In the genomic region with DNA sequence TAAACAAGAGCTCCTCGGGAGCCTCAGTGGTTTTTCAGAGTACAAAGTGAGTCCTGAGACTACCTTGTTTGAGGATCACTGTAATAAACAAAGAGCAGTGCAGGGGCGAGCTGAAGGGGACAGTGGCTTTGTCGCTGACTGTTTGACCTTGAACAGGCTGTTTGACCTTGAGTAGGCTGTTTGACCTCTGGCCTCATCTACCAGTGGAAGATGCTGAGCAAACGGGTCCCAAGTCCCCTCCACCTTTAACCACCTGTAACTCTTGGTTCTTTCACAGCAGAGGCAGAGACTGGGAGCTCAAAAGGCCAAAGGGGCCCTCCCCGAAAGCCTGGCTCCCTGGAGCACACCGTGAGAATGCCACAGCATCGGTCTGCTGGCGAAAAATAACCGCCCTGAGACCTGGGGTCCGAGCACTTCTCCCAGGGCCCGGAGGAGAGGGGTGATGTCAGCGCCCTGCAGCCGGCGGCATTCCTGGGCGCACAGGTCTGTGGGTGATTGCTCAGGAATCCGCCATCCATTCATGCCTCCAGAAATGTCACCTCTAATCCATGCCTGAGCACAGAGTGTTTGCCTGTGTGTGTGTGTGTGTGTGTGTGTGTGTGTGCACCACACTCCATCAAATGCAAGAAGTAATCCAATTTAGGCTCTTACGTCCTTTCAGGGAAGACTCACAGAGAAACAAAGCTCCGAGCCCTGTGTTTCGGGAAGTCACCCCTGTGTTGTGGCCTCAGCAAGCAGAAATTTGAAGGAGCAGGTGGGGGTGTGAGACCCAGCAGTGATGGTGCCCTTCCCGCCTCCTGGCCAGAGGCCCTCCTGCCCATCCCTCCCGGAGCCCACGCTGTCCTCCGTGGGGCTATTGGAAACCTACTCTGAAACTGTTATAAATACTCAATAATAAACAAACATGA, we compare ENCODE assay signal across 17 cellular contexts.
DNase-seq lines count a peak whose midpoint lies in the region; ATAC-seq and TF ChIP-seq lines count a peak whose summit lies in the region.
"Had no signal": no experiment of that assay in that cellular context is flagged by ENCODE, and none has a peak within 500 bp of the region (broad histone marks: within the 10 kb centered on the region; RNA-seq: fewer than 3 reads in every experiment).

No MANE protein-coding gene starts in this region.

- TF ChIP-seq CTCF in GM23338 (conservative IDR thresholded peaks at IDR 0.05; ENCODE audit: low read depth in 2 of 2) = no peak
- TF ChIP-seq CTCF in WTC11 (IDR thresholded peaks at IDR 0.05) = no peak
- TF ChIP-seq CTCF in smooth muscle cell (IDR thresholded peaks at IDR 0.05; ENCODE audit: borderline replicate concordance, insufficient read depth, poor library complexity, severe bottlenecking) = no peak

- H3K36me3 ChIP-seq in GM23338 (ENCODE audit: insufficient read depth) = no peaks in the 10 kb centered on the region
- H3K36me3 ChIP-seq in smooth muscle cell (ENCODE audit: low read depth) = no peaks in the 10 kb centered on the region
- H3K36me3 ChIP-seq in mesenchymal stem cell (ENCODE audit: control insufficient read depth in 1 of 2, insufficient read depth in 2 of 2, low read depth in 1 of 2, low read length in 2 of 2) = no peaks in the 10 kb centered on the region

- peak overlapping the region; percentile 9 for H3K9ac ChIP-seq in smooth muscle cell (ENCODE audit: low read depth)
- no peak overlapping the region for H3K9ac ChIP-seq in mesenchymal stem cell (ENCODE audit: low read length)

- no peak overlapping the region for H3K27ac Mint-ChIP-seq in GM23338
- no peak overlapping the region for H3K27ac Mint-ChIP-seq in WTC11
- H3K27ac Mint-ChIP-seq: IgD-negative memory B cell had no signal

- no peaks in the 10 kb centered on the region for H3K36me3 Mint-ChIP-seq in GM23338 (ENCODE audit: low read depth)
- H3K36me3 Mint-ChIP-seq in WTC11 = no peaks in the 10 kb centered on the region
- H3K36me3 Mint-ChIP-seq: IgD-negative memory B cell had no signal

- no peak overlapping the region for H3K23ac ChIP-seq in mesenchymal stem cell (ENCODE audit: low read length in 2 of 2)

- CTCF ChIA-PET in WTC11 (lab: Charles Lee) = interaction anchor here (0.6 to 1.7 kb wide), 5 partner anchors 9 to 30 kb away, joined by 3 to 8 read pairs (median 3); no protein-coding TSS in a partner anchor

- H2BK12ac ChIP-seq in mesenchymal stem cell (ENCODE audit: low read length in 2 of 2) = no peak overlapping the region

- no peaks in the 10 kb centered on the region for H3K9me2 ChIP-seq in GM23338 (ENCODE audit: insufficient read depth)

- H3K9me3 ChIP-seq in smooth muscle cell (replicated peaks; ENCODE audit: low read depth) = no peaks in the 10 kb centered on the region
- no peaks in the 10 kb centered on the region for H3K9me3 ChIP-seq in mesenchymal stem cell (ENCODE audit: control insufficient read depth, low read length)
- H3K9me3 ChIP-seq: A549 had no signal

- H3K4me3 Mint-ChIP-seq in GM23338 (no peak overlapping the region), WTC11 (no peak overlapping the region)
- H3K4me3 Mint-ChIP-seq: IgD-negative memory B cell had no signal

- DNase-seq in GM23338 (ENCODE audit: low spot score) (no peak), WTC11 (ENCODE audit: low spot score) (no peak), smooth muscle cell (lab: John Stamatoyannopoulos, UW; ENCODE audit: unreplicated experiment) (no peak), mesenchymal stem cell (no peak)
- DNase-seq: DMS79 treated with DMSO at 0.1 percent for 48 hours; GDM1; MV-4-11; NCI-H1436; NCI-H2029 treated with DMSO at 0.1 percent for 48 hours; NCI-H524 treated with DMSO at 0.1 percent for 48 hours; NK-92 treated with Interleukin-12 subunit alpha and Interleukin-12 subunit beta, amount 100 ng/mL, for 24 hours had no signal

- no peaks in the 10 kb centered on the region for H3K79me1 ChIP-seq in mesenchymal stem cell (replicated peaks; ENCODE audit: low read length, poor library complexity, severe bottlenecking)

- WGBS in smooth muscle cell (ENCODE audit: low lambda C conversion rate) = 66% methylated on average over 23 of the region's 23 CpGs
- 83% methylated on average over 15 of the region's 23 CpGs for WGBS in mesenchymal stem cell

- peaks cover 3% of the 10 kb centered on the region; the same call in 2 of the 3 replicates for H3K4me1 Mint-ChIP-seq in GM23338
- 0 out of 2 replicates have a peak, but pooled peaks cover under 1% of the 10 kb centered on the region for H3K4me1 Mint-ChIP-seq in WTC11

- H3K27ac ChIP-seq in GM23338 (ENCODE audit: low read depth) (no peak overlapping the region), layer of hippocampus (ENCODE audit: low read depth, low read length) (peak overlapping the region; percentile 25), smooth muscle cell (ENCODE audit: low read depth) (peak overlapping the region; percentile 80), mesenchymal stem cell (ENCODE audit: low read length, poor library complexity, severe bottlenecking) (no peak overlapping the region)
- H3K27ac ChIP-seq: C4-2B had no signal

- H4K20me1 ChIP-seq in GM23338 (replicated peaks; ENCODE audit: insufficient read depth) = no peaks in the 10 kb centered on the region
- no peaks in the 10 kb centered on the region for H4K20me1 ChIP-seq in smooth muscle cell (ENCODE audit: low read depth)

- no peak overlapping the region for H4K8ac ChIP-seq in mesenchymal stem cell (ENCODE audit: low read length)

- H3K27me3 Mint-ChIP-seq in GM23338 (ENCODE audit: insufficient read depth, low read depth, poor library complexity) (peaks cover 9% of the 10 kb centered on the region), WTC11 (ENCODE audit: low read depth) (no peaks in the 10 kb centered on the region; the same call in 1 of the 2 replicates)

- no peak overlapping the region for H2BK5ac ChIP-seq in mesenchymal stem cell (ENCODE audit: low read depth, low read length, poor library complexity, severe bottlenecking)

- no peak overlapping the region for H3K18ac ChIP-seq in mesenchymal stem cell (ENCODE audit: low read depth in 1 of 2, low read length in 2 of 2)

- H2AK5ac ChIP-seq in mesenchymal stem cell (ENCODE audit: low read length, severe bottlenecking) = no peak overlapping the region

- no peak overlapping the region for H3K4me3 ChIP-seq in GM23338
- H3K4me3 ChIP-seq in smooth muscle cell = no peak overlapping the region
- H3K4me3 ChIP-seq in mesenchymal stem cell (ENCODE audit: insufficient read depth in 1 of 2, low read depth in 1 of 2, low read length in 2 of 2) = no peak overlapping the region
- H3K4me3 ChIP-seq: A549 had no signal

- H3K79me2 ChIP-seq in GM23338 (replicated peaks; ENCODE audit: insufficient read depth) (no peaks in the 10 kb centered on the region), smooth muscle cell (ENCODE audit: low read depth) (no peaks in the 10 kb centered on the region)

- H3K27me3 ChIP-seq in GM23338 (ENCODE audit: insufficient read depth) (no peaks in the 10 kb centered on the region), layer of hippocampus (ENCODE audit: control insufficient read depth, insufficient read depth, low read length) (no peaks in the 10 kb centered on the region), smooth muscle cell (ENCODE audit: low read depth) (no peaks in the 10 kb centered on the region), mesenchymal stem cell (ENCODE audit: control insufficient read depth in 1 of 2, insufficient read depth in 1 of 2, low read length in 2 of 2) (no peaks in the 10 kb centered on the region)

- no peak overlapping the region for H4K91ac ChIP-seq in mesenchymal stem cell (ENCODE audit: low read length)

- H3F3A ChIP-seq in GM23338 (replicated peaks; ENCODE audit: low read depth) = no peaks in the 10 kb centered on the region
- H3F3A ChIP-seq in smooth muscle cell (ENCODE audit: low read depth) = peaks cover 18% of the 10 kb centered on the region

- H3K14ac ChIP-seq in mesenchymal stem cell (ENCODE audit: low read length in 2 of 2) = no peak overlapping the region

- H3K9me3 Mint-ChIP-seq in GM23338 = no peaks in the 10 kb centered on the region
- H3K9me3 Mint-ChIP-seq in WTC11 = peaks cover 10% of the 10 kb centered on the region

- no peaks in the 10 kb centered on the region for H3K4me1 ChIP-seq in GM23338 (ENCODE audit: insufficient read depth)
- H3K4me1 ChIP-seq in smooth muscle cell (ENCODE audit: low read depth) = peaks cover 16% of the 10 kb centered on the region
- peaks cover 19% of the 10 kb centered on the region for H3K4me1 ChIP-seq in mesenchymal stem cell (ENCODE audit: control insufficient read depth, insufficient read depth, low read depth, low read length)

- H3K4me2 ChIP-seq in GM23338 (no peak overlapping the region), smooth muscle cell (peak overlapping the region; percentile 61), mesenchymal stem cell (ENCODE audit: low read length, poor library complexity, severe bottlenecking) (no peak overlapping the region)
- H3K4me2 ChIP-seq: A549 had no signal

- H2BK120ac ChIP-seq in mesenchymal stem cell (ENCODE audit: low read depth, low read length) = no peak overlapping the region

- no peak overlapping the region for H2BK15ac ChIP-seq in mesenchymal stem cell (ENCODE audit: low read depth, poor library complexity, severe bottlenecking)

- ATAC-seq in GM23338 (peak; percentile 28; the same call in 1 of the 3 replicates), WTC11 (no peak; the same call in 1 of the 2 replicates), GM18520 (IDR thresholded peaks at IDR 0.05; ENCODE audit: unreplicated experiment) (no peak), HG03565 (IDR thresholded peaks at IDR 0.05; ENCODE audit: unreplicated experiment) (no peak)
- ATAC-seq: A549 had no signal

- no peak overlapping the region for H3K4ac ChIP-seq in mesenchymal stem cell (ENCODE audit: low read depth in 1 of 2, low read length in 2 of 2)

- H2AFZ ChIP-seq in GM23338 (0 out of 2 replicates have a peak overlapping the region, but pooled peaks have one; percentile 23), smooth muscle cell (ENCODE audit: low read depth) (no peak overlapping the region), mesenchymal stem cell (ENCODE audit: low read depth, low read length) (no peak overlapping the region)

- POLR2A ChIA-PET in WTC11 (lab: Charles Lee) = no interaction called here

TF ChIP-seq in GM23338, 12 proteins besides CTCF, POLR2A, EP300 and RAD21 (continues in another document):
- TF ChIP-seq EZH2phosphoT487 (IDR thresholded peaks at IDR 0.05; ENCODE audit: unreplicated experiment) = no peak
- no peak for TF ChIP-seq ZNF331 (CRISPR knock-in tag; IDR thresholded peaks at IDR 0.05; ENCODE audit: low read depth)
- no peak for TF ChIP-seq CREB1 (CRISPR knock-in tag; IDR thresholded peaks at IDR 0.05; ENCODE audit: low read depth)
- TF ChIP-seq EZH2 (IDR thresholded peaks at IDR 0.05; ENCODE audit: low read depth, unreplicated experiment) = no peak
- no peak for TF ChIP-seq NANOG (IDR thresholded peaks at IDR 0.05; ENCODE audit: borderline replicate concordance)

TF ChIP-seq in WTC11, 78 proteins besides CTCF, POLR2A, EP300 and RAD21 (continues in another document):
- TF ChIP-seq ESRRA (CRISPR knock-in tag; IDR thresholded peaks at IDR 0.05; ENCODE audit: borderline replicate concordance) = peak; percentile 52; the same call in 1 of the 2 replicates

Comparison
In these comparisons a context has a peak if more than half of its experiments do, and no peak if none do; other contexts are left out.
1. H3K27ac ChIP-seq: peak in layer of hippocampus (single experiment) and smooth muscle cell (single experiment); none in GM23338 (single experiment) and mesenchymal stem cell (single experiment).